Comparison of ENCODE assay signal across 1 cellular context in the genomic region with DNA sequence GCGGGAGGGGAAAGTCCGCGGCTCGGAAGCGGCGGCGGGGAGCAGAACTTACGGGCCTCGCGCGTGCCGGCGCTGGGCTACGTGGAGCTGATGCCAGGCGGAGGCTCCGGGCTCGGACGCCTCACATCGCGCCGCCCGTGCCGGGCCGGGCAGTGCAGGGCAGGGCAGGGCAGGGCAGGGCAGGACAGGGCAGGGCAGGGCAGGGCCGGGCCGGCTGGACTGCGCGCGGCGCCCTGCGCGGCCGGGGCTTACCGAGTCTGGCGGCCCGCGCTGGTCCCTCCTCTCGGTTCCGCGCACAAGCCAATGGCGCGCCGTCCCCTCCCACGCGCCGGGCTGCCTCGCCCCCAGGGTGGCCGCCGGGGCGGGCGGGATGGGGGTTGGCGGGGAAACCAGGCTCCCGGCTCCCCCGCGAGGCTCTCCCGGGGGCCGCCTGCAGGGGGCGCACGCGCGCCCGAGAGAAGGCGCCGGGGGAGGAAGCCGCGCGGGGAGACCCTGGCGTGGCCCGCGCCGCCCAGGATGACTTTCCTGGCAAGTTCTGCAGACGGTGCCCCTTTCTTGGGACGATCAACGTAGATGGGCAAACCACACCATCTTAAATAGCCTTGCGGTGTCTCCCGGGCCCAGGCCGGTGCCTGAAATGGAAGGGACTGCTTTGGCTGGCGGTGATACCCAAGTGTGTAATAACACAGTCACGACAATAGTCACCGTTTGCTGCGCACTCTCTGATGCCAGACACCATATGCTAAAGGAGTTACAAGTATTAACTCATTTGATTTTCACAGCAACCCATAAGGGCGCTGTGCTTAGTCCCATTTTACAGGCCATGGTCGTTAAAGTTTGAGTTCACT.
TF ChIP-seq lines count a peak whose summit lies in the region.

A gene with protein sequence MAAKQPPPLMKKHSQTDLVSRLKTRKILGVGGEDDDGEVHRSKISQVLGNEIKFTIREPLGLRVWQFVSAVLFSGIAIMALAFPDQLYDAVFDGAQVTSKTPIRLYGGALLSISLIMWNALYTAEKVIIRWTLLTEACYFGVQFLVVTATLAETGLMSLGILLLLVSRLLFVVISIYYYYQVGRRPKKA (minus strand): TSS at position 259 of the 848 bp plus-strand sequence. CDS start 12,548 bp downstream, outside the sequence.

TF ChIP-seq in GM12878, 131 proteins besides CTCF, POLR2A, EP300 and RAD21 (continued from another document):
- TF ChIP-seq DPF2 (IDR thresholded peaks at IDR 0.05), result no peak
- no peak for TF ChIP-seq SIN3A (IDR thresholded peaks at IDR 0.05; ENCODE audit: low read depth, low read length)
- TF ChIP-seq NFIC (IDR thresholded peaks at IDR 0.05; ENCODE audit: low read depth, low read length), result no peak
- TF ChIP-seq, protein P1, sequence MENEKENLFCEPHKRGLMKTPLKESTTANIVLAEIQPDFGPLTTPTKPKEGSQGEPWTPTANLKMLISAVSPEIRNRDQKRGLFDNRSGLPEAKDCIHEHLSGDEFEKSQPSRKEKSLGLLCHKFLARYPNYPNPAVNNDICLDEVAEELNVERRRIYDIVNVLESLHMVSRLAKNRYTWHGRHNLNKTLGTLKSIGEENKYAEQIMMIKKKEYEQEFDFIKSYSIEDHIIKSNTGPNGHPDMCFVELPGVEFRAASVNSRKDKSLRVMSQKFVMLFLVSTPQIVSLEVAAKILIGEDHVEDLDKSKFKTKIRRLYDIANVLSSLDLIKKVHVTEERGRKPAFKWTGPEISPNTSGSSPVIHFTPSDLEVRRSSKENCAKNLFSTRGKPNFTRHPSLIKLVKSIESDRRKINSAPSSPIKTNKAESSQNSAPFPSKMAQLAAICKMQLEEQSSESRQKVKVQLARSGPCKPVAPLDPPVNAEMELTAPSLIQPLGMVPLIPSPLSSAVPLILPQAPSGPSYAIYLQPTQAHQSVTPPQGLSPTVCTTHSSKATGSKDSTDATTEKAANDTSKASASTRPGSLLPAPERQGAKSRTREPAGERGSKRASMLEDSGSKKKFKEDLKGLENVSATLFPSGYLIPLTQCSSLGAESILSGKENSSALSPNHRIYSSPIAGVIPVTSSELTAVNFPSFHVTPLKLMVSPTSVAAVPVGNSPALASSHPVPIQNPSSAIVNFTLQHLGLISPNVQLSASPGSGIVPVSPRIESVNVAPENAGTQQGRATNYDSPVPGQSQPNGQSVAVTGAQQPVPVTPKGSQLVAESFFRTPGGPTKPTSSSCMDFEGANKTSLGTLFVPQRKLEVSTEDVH (IDR thresholded peaks at IDR 0.05; ENCODE audit: low read depth, partially characterized antibody), result no peak
TF ChIP-seq in GM12878: peak in this region for 1.
